34 cellular contexts compared by ENCODE assay signal in the genomic region with DNA sequence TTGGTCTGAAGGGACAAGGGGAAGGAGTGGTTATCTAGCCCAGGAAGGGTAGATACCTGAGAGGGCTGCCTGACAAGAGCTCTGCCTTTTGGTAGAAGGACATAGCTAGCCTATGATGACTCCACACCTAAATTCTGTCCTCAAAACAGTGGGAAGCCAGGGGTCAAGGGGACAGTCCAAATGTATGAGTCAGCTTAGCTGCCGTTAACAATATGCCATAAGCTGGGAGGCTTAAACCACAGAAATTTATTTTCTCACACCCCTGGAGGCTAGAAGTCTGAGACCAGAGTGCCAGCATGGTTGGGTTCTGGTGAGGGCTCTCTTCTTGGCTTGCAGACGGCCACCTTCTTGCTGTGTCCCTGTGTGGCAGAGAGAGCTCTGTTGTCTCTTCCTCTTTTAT.
A peak's percentile ranks its signal among the peaks of the same experiment; 100 is the strongest.
DNase-seq lines count a peak whose midpoint lies in the region; TF ChIP-seq lines count a peak whose summit lies in the region.
"Had no signal": no experiment of that assay in that cellular context is flagged by ENCODE, and none has a peak within 500 bp of the region (broad histone marks: within the 10 kb centered on the region; RNA-seq: fewer than 3 reads in every experiment).

No MANE protein-coding gene starts in this region.

- no peaks in the 10 kb centered on the region for H3K4me1 Mint-ChIP-seq in HFFc6 (ENCODE audit: low read depth)
- H3K4me1 Mint-ChIP-seq: activated CD4-positive, alpha-beta T cell treated with anti-CD3 and anti-CD28 coated beads for 36 hours; activated naive CD4-positive, alpha-beta T cell treated with anti-CD3 and anti-CD28 coated beads, Interleukin-2, amount 10 ng/mL, durations not matched to agents 7 days and 5 days; activated T-helper 17 cell treated with anti-CD3 and anti-CD28 coated beads, Interleukin-2, amount 50 U/mL, for 72 hours; CD8-positive, alpha-beta memory T cell; natural killer cell had no signal

- in situ Hi-C loops in astrocyte of the cerebellum (cut with HindIII; ENCODE audit: low sequenced_read_pairs) = no loop called here

- H3K36me3 Mint-ChIP-seq in HFFc6 (ENCODE audit: low read depth) = no peaks in the 10 kb centered on the region
- H3K36me3 Mint-ChIP-seq: activated naive CD4-positive, alpha-beta T cell treated with anti-CD3 and anti-CD28 coated beads, Interleukin-2, amount 10 ng/mL, durations not matched to agents 7 days and 5 days; CD8-positive, alpha-beta memory T cell; natural killer cell had no signal

- H3K4me3 Mint-ChIP-seq in HFFc6 = no peak overlapping the region
- H3K4me3 Mint-ChIP-seq: activated CD4-positive, alpha-beta T cell treated with anti-CD3 and anti-CD28 coated beads for 36 hours; activated CD8-positive, alpha-beta T cell treated with anti-CD3 and anti-CD28 coated beads, Interleukin-2, amount 10 ng/mL, durations not matched to agents 7 days and 5 days; activated naive CD4-positive, alpha-beta T cell treated with anti-CD3 and anti-CD28 coated beads, Interleukin-2, amount 10 ng/mL, durations not matched to agents 7 days and 5 days; activated T-helper 17 cell treated with anti-CD3 and anti-CD28 coated beads, Interleukin-2, amount 50 U/mL, for 72 hours; CD8-positive, alpha-beta memory T cell; dendritic cell treated with granulocyte-macrophage colony-stimulating factor and Interleukin-4, amounts not matched to agents 40 ng/mL and 50 ng/mL, for 4 days; endodermal cell; natural killer cell had no signal

- H3K4me3 ChIP-seq in astrocyte of the cerebellum (ENCODE audit: low read depth, low read length) = no peak overlapping the region
- H3K4me3 ChIP-seq: adrenal gland, cardiac muscle cell, HAP-1, right atrium auricular region, SJCRH30, thoracic aorta, uterus had no signal

- no peak overlapping the region for H3K27ac Mint-ChIP-seq in HFFc6
- H3K27ac Mint-ChIP-seq: activated CD4-positive, alpha-beta T cell treated with anti-CD3 and anti-CD28 coated beads for 36 hours; activated CD8-positive, alpha-beta T cell treated with anti-CD3 and anti-CD28 coated beads, Interleukin-2, amount 10 ng/mL, durations not matched to agents 7 days and 5 days; activated naive CD4-positive, alpha-beta T cell treated with anti-CD3 and anti-CD28 coated beads, Interleukin-2, amount 10 ng/mL, durations not matched to agents 7 days and 5 days; activated T-helper 17 cell treated with anti-CD3 and anti-CD28 coated beads, Interleukin-2, amount 50 U/mL, for 72 hours; CD8-positive, alpha-beta memory T cell; dendritic cell treated with granulocyte-macrophage colony-stimulating factor and Interleukin-4, amounts not matched to agents 40 ng/mL and 50 ng/mL, for 4 days; endodermal cell; natural killer cell had no signal

- H3K9me3 Mint-ChIP-seq in HFFc6 = peaks cover 26% of the 10 kb centered on the region
- H3K9me3 Mint-ChIP-seq: activated naive CD4-positive, alpha-beta T cell treated with anti-CD3 and anti-CD28 coated beads, Interleukin-2, amount 10 ng/mL, durations not matched to agents 7 days and 5 days; dendritic cell treated with granulocyte-macrophage colony-stimulating factor and Interleukin-4, amounts not matched to agents 40 ng/mL and 50 ng/mL, for 4 days; endodermal cell; natural killer cell had no signal

- H3K27me3 Mint-ChIP-seq in HFFc6 (ENCODE audit: insufficient read depth) = peaks cover 2% of the 10 kb centered on the region; the same call in 1 of the 2 replicates
- H3K27me3 Mint-ChIP-seq: CD8-positive, alpha-beta memory T cell had no signal

- peak overlapping the region; percentile 21 for H3K27ac ChIP-seq in temporal lobe (ENCODE audit: low read depth, low read length)
- H3K27ac ChIP-seq: adrenal gland, cardiac muscle cell, parathyroid adenoma, right atrium auricular region, SJCRH30, thoracic aorta, uterus, VCaP had no signal

- no peak for TF ChIP-seq CTCF in astrocyte of the cerebellum (IDR thresholded peaks at IDR 0.05; ENCODE audit: low read depth, low read length, missing control alignments)
- TF ChIP-seq CTCF in HFFc6 (IDR thresholded peaks at IDR 0.05) = no peak

- DNase-seq in HT1080 (ENCODE audit: low read depth) (peak; percentile 64), astrocyte of the cerebellum (ENCODE audit: low read depth) (peak; percentile 45), kidney tubule cell (ENCODE audit: low spot score) (peak; percentile 72), NCI-H1436 treated with DMSO at 0.1 percent for 48 hours (lab: John Stamatoyannopoulos, UW) (no peak), HFFc6 (no peak), hepatic stellate cell (ENCODE audit: low spot score) (no peak)
- DNase-seq: activated CD4-positive, alpha-beta T cell treated with anti-CD3 and anti-CD28 coated beads for 36 hours; activated CD8-positive, alpha-beta T cell treated with anti-CD3 and anti-CD28 coated beads, Interleukin-2, amount 10 ng/mL, durations not matched to agents 7 days and 5 days; activated naive CD4-positive, alpha-beta T cell treated with anti-CD3 and anti-CD28 coated beads, Interleukin-2, amount 10 ng/mL, durations not matched to agents 7 days and 5 days; adrenal gland; CD8-positive, alpha-beta memory T cell; DMS 273 treated with DMSO at 0.1 percent for 48 hours; endodermal cell; glutamatergic neuron; Kasumi-1; natural killer cell; NCI-H1048; NCI-H1694; NCI-H82; stimulated activated CD4-positive, alpha-beta T cell treated with anti-CD3 and anti-CD28 coated beads, Interleukin-1b, Interleukin-23, amount 100 ng/mL, for 48 hours; stimulated activated naive CD8-positive, alpha-beta T cell treated with anti-CD3 and anti-CD28 coated beads, Interleukin-15, Interleukin-2, amounts not matched to agents 100 U/mL and 50 U/mL, for 24 hours; SW 1271; T-helper 9 cell; uterus had no signal

Comparison
In these comparisons a context has a peak if more than half of its experiments do, and no peak if none do; other contexts are left out.
1. DNase-seq: peak in HT1080 (single experiment), astrocyte of the cerebellum (single experiment) and kidney tubule cell (single experiment); none in NCI-H1436 treated with DMSO at 0.1 percent for 48 hours (single experiment), HFFc6 (single experiment) and hepatic stellate cell (single experiment).